Comparison of ENCODE assay signal across 8 cellular contexts in the genomic region with DNA sequence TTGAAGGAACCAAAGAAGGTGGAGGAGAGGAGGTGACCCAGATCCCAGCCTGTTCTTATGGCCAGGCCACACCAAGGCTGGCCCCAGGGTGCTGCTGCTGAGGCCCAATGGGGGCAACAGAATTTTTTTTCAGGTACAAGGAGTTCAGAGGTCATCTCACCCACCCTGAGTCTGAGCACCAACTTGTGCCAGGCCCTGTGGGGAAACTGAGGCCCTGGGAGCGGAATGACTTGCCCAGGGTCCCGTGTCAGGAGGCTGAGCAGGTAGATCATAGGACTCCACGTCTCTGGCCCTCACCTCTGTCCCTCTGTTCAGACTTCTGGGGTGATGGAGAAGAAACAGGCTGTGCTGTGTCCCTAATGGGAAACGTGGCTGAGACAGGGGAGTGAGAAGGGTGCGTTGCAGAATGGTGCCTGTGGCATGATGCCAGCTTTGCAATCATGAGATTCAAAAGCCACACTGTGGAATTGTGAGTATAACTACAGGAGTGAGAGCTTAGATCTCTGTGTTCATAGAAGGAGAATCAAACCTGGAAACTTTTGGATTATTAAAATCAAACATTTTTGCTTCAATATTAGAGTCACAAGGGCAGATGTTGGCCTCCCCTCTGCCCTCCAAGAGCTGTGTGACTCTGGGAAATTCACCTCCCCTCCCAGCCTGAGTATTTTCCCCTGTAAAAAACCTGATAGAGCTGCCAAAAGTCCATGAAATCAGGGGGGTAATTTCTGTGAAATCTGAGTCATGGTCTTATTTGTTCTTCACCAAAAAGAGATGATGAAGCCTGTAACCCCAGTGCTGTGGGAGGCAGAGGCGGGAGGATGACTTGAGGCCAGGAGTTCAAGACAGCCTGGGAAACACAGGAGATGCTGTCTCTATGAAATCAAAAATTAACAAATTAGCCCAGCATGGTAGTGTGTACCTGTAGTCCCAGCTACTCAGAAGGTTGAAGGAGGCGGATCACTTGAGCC. TPM values are rescaled to one million over a fixed set of nuclear protein-coding genes. Genes with fewer than 3 reads are reported as not detected.
DNase-seq lines count a peak whose midpoint lies in the region; ATAC-seq, FAIRE-seq and TF ChIP-seq lines count a peak whose summit lies in the region.

No MANE protein-coding gene starts in this region.

- POLR2A ChIA-PET in MCF 10A (lab: Yijun Ruan, JAX): interaction anchor here (1.3 kb wide), 1 partner anchor 10 kb away, joined by 3 read pairs; no protein-coding TSS in a partner anchor
- POLR2A ChIA-PET in naive thymus-derived CD4-positive, alpha-beta T cell (lab: Charles Lee): interaction anchor here (0.9 to 3.5 kb wide), 3 partner anchors 14 to 275 kb away, joined by 3 to 24 read pairs (median 3); a partner anchor contains a TSS

- H3K27me3 Mint-ChIP-seq in MCF 10A (ENCODE audit: insufficient read depth, unreplicated experiment): no peaks in the 10 kb centered on the region
- no peaks in the 10 kb centered on the region for H3K27me3 Mint-ChIP-seq in naive thymus-derived CD4-positive, alpha-beta T cell

- H3K27ac ChIP-seq in breast epithelium (peak overlapping the region; percentile 78 to 93), vagina (peak overlapping the region; percentile 82)
- H3K27ac ChIP-seq in naive thymus-derived CD4-positive, alpha-beta T cell (ENCODE audit: low read depth, low read length): peak overlapping the region; percentile 73

- FAIRE-seq in bronchial epithelial cell (lab: Jason Lieb, UNC): peak; percentile 36

- CTCF ChIA-PET in MCF 10A (lab: Yijun Ruan, JAX): interaction anchor here (0.6 to 2.7 kb wide), 4 partner anchors 10 to 709 kb away, joined by 3 to 10 read pairs (median 3); a partner anchor contains a TSS
- CTCF ChIA-PET in naive thymus-derived CD4-positive, alpha-beta T cell (lab: Charles Lee): interaction anchor here (0.5 to 1.9 kb wide), 4 partner anchors 15 to 226 kb away, joined by 3 to 11 read pairs (median 6); a partner anchor contains a TSS

- TF ChIP-seq POLR2A in breast epithelium (IDR thresholded peaks at IDR 0.05) (no peak), vagina (IDR thresholded peaks at IDR 0.05) (no peak)

- no peaks in the 10 kb centered on the region for H3K9me3 Mint-ChIP-seq in MCF 10A (ENCODE audit: unreplicated experiment)
- peaks cover 0 to 5% (median 0%) of the 10 kb centered on the region in 11 donors for H3K9me3 Mint-ChIP-seq in naive thymus-derived CD4-positive, alpha-beta T cell

- H3K4me3 Mint-ChIP-seq in MCF 10A (ENCODE audit: unreplicated experiment): no peak overlapping the region
- peak overlapping the region; percentile 85 to 99 (median 96) for H3K4me3 Mint-ChIP-seq in naive thymus-derived CD4-positive, alpha-beta T cell

- no peak for ATAC-seq in naive thymus-derived CD4-positive, alpha-beta T cell

- intact Hi-C loops in breast epithelium (cut with DNase I; ENCODE audit: low total_unique reads) (no loop called here), MCF 10A (cut with micrococcal nuclease) (no loop called here), vagina (cut with DNase I) (no loop called here)
- intact Hi-C loops in naive thymus-derived CD4-positive, alpha-beta T cell (cut with micrococcal nuclease): loop anchor here (1.0 kb wide), 1 partner anchor 15 kb away; a partner anchor contains a TSS

- DNase-seq in breast epithelium (ENCODE audit: low spot score in 2 of 2): peak in 1 of 2 donors; percentile 39
- DNase-seq in MCF 10A (ENCODE audit: unreplicated experiment): no peak
- no peak for DNase-seq in bronchial epithelial cell (ENCODE audit: low read depth)
- peak in 1 of 9 donors; percentile 49 for DNase-seq in naive thymus-derived CD4-positive, alpha-beta T cell
- DNase-seq in vagina (ENCODE audit: extremely low spot score in 2 of 2): peak in 1 of 2 donors; percentile 85
- no peak for DNase-seq in mesenteric fat pad (ENCODE audit: low spot score)
- no peak for DNase-seq in KG1 (lab: John Stamatoyannopoulos, UW)
- no peak for DNase-seq in HK-2 (ENCODE audit: unreplicated experiment)

- H3K9me3 ChIP-seq in breast epithelium (no peaks in the 10 kb centered on the region), vagina (no peaks in the 10 kb centered on the region)
- no peaks in the 10 kb centered on the region for H3K9me3 ChIP-seq in naive thymus-derived CD4-positive, alpha-beta T cell (ENCODE audit: control insufficient read depth in 2 of 3, low read length in 3 of 3)

- H3K4me3 ChIP-seq in breast epithelium (peak overlapping the region; percentile 39 to 62 (median 54)), bronchial epithelial cell (ENCODE audit: low read depth, low read length) (no peak overlapping the region), vagina (peak overlapping the region; percentile 38 to 55)
- peak overlapping the region; percentile 92 for H3K4me3 ChIP-seq in naive thymus-derived CD4-positive, alpha-beta T cell (ENCODE audit: low read length)

- H3K27me3 ChIP-seq in breast epithelium (no peaks in the 10 kb centered on the region), bronchial epithelial cell (ENCODE audit: control insufficient read depth, insufficient read depth, low read length) (no peaks in the 10 kb centered on the region), vagina (no peaks in the 10 kb centered on the region)
- H3K27me3 ChIP-seq in naive thymus-derived CD4-positive, alpha-beta T cell (ENCODE audit: control insufficient read depth in 2 of 2, insufficient read depth in 2 of 2, low read length in 2 of 2): no peaks in the 10 kb centered on the region

- no peak overlapping the region for H3K27ac Mint-ChIP-seq in MCF 10A (ENCODE audit: low read depth, unreplicated experiment)
- peak overlapping the region; percentile 87 to 98 (median 93) for H3K27ac Mint-ChIP-seq in naive thymus-derived CD4-positive, alpha-beta T cell

- TF ChIP-seq CTCF in breast epithelium (IDR thresholded peaks at IDR 0.05): no peak
- no peak for TF ChIP-seq CTCF in MCF 10A (IDR thresholded peaks at IDR 0.05; ENCODE audit: unreplicated experiment)
- TF ChIP-seq CTCF in bronchial epithelial cell (IDR thresholded peaks at IDR 0.05; ENCODE audit: insufficient read depth, low read length, severe bottlenecking): no peak
- TF ChIP-seq CTCF in vagina (IDR thresholded peaks at IDR 0.05): no peak

- no peaks in the 10 kb centered on the region for H3K4me1 Mint-ChIP-seq in MCF 10A (ENCODE audit: insufficient read depth, unreplicated experiment)
- H3K4me1 Mint-ChIP-seq in naive thymus-derived CD4-positive, alpha-beta T cell: peaks cover 40 to 65% (median 54%) of the 10 kb centered on the region in 7 donors

- no peaks in the 10 kb centered on the region for H3K36me3 Mint-ChIP-seq in MCF 10A (ENCODE audit: insufficient read depth, unreplicated experiment)
- H3K36me3 Mint-ChIP-seq in naive thymus-derived CD4-positive, alpha-beta T cell: peaks cover 18 to 30% (median 26%) of the 10 kb centered on the region in 5 donors

- H3K4me1 ChIP-seq in breast epithelium: peaks cover 0 to 16% of the 10 kb centered on the region in 2 donors
- peaks cover 15 to 29% of the 10 kb centered on the region in 2 donors for H3K4me1 ChIP-seq in naive thymus-derived CD4-positive, alpha-beta T cell (ENCODE audit: control insufficient read depth in 2 of 2, insufficient read depth in 2 of 2, low read length in 2 of 2)
- H3K4me1 ChIP-seq in vagina: peaks cover 40% of the 10 kb centered on the region

- BruUV-seq in MCF 10A (replicated peaks; lab: Mats Ljungman, UMichigan): no TSS peak

- H3K36me3 ChIP-seq in breast epithelium (no peaks in the 10 kb centered on the region), bronchial epithelial cell (ENCODE audit: control insufficient read depth, insufficient read depth, low read length) (no peaks in the 10 kb centered on the region), vagina (no peaks in the 10 kb centered on the region)
- H3K36me3 ChIP-seq in naive thymus-derived CD4-positive, alpha-beta T cell (ENCODE audit: control insufficient read depth in 2 of 3, insufficient read depth in 3 of 3, low read length in 3 of 3): peaks cover 0 to 22% (median 0%) of the 10 kb centered on the region in 3 experiments

RNA-seq across cellular contexts. Expression of a gene that starts 0.9 kb away (rescaled TPM):
- total RNA-seq in breast epithelium (10 to 100 TPM in 2 of 3 donors, 1 to 10 TPM in 1; 5.9 to 38.3 (median 22.2) TPM), MCF 10A (2022) (0.14 and 0.69 TPM in 2 replicates), bronchial epithelial cell (1.8 and 3.1 TPM in 2 replicates), vagina (28.5 TPM), mesenteric fat pad (82.3 TPM)
- 10 to 100 TPM in 4 of 5 experiments, 1 to 10 TPM in 1; 8.6 to 91.1 (median 18.4) TPM for total RNA-seq in naive thymus-derived CD4-positive, alpha-beta T cell
- 10 to 100 TPM in 1 of 2 donors, 1 to 10 TPM in 1; 6.2 to 14.9 TPM for polyA plus RNA-seq in naive thymus-derived CD4-positive, alpha-beta T cell

RNA-seq across cellular contexts. Expression of a gene that starts 14.5 kb away (rescaled TPM):
- total RNA-seq in breast epithelium (100 to 1,000 TPM in 1 of 3 donors, 10 to 100 TPM in 2; 50.4 to 112 (median 73.8) TPM), MCF 10A (2022) (16.0 and 38.7 TPM in 2 replicates), bronchial epithelial cell (7.1 and 13.4 TPM in 2 replicates), vagina (63.8 TPM), mesenteric fat pad (168 TPM)
- 100 to 1,000 TPM in 1 of 5 experiments, 10 to 100 TPM in 4; 30.1 to 133 (median 66.9) TPM for total RNA-seq in naive thymus-derived CD4-positive, alpha-beta T cell
- polyA plus RNA-seq in naive thymus-derived CD4-positive, alpha-beta T cell: 10 to 100 TPM; 13.4 to 14.9 TPM

RNA-seq across cellular contexts. Expression of a gene that starts 52.2 kb away (rescaled TPM):
- total RNA-seq in breast epithelium: 10 to 100 TPM in 2 of 3 donors, 1 to 10 TPM in 1; 4.9 to 41.3 (median 15.0) TPM
- not detected in 2 replicates for total RNA-seq in MCF 10A (2022)
- under 0.01 and 0.77 TPM in 2 replicates for total RNA-seq in bronchial epithelial cell
- total RNA-seq in naive thymus-derived CD4-positive, alpha-beta T cell: 1 to 10 TPM in 1 of 5 experiments, not detected in 4; 1.2 TPM
- not detected for polyA plus RNA-seq in naive thymus-derived CD4-positive, alpha-beta T cell
- 4.2 TPM for total RNA-seq in vagina
- 51.4 TPM for total RNA-seq in mesenteric fat pad

Comparison
In these comparisons a context has a peak if more than half of its experiments do, and no peak if none do; other contexts are left out.
1. intact Hi-C loops: an anchor here in naive thymus-derived CD4-positive, alpha-beta T cell (1.0 kb wide); none called in breast epithelium, MCF 10A and vagina.